ENCODE assay signal across 12 cellular contexts in the genomic region with DNA sequence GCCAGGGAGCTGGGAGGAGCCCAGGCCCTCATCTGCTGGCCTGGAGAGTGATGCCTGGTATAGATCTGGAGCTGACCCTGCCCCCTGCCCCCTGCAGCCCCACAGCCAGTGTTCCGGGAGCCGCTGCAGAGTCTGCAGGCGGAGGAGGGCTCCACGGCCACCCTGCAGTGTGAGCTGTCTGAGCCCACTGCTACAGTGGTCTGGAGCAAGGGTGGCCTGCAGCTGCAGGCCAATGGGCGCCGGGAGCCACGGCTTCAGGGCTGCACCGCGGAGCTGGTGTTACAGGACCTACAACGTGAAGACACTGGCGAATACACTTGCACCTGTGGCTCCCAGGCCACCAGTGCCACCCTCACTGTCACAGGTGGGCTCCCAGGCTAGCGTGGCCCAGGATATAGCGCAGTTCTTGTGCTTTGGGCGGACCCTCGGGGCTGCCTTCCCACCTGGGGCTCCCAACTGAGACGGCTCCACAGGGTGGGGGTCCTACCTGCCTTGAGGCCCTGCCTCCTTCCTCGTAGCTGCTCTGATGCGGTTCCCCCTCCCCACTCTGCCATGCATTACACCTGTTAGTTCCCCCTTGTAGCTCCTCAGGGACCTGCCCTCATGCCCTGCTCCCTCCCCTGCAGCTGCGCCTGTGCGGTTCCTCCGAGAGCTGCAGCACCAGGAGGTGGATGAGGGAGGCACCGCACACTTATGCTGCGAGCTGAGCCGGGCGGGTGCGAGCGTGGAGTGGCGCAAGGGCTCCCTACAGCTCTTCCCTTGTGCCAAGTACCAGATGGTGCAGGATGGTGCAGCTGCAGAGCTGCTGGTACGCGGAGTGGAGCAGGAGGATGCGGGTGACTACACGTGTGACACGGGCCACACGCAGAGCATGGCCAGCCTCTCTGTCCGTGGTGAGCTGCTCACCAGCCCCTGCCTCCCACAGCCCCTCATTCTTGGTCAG.
DNase-seq lines count a peak whose midpoint lies in the region; ATAC-seq and TF ChIP-seq lines count a peak whose summit lies in the region.
"Had no signal": no experiment of that assay in that cellular context is flagged by ENCODE, and none has a peak within 500 bp of the region (broad histone marks: within the 10 kb centered on the region; RNA-seq: fewer than 3 reads in every experiment).

No MANE protein-coding gene starts in this region.

- no peaks in the 10 kb centered on the region for H3K27me3 ChIP-seq in suprapubic skin

- 65% methylated on average over 4 of the region's 35 CpGs for WGBS in suprapubic skin

- intact Hi-C loops in activated naive CD4-positive, alpha-beta T cell treated with anti-CD3 and anti-CD28 coated beads for 36 hours (cut with micrococcal nuclease), result no loop called here

- H3K36me3 ChIP-seq in suprapubic skin, result no peaks in the 10 kb centered on the region

- no peak for TF ChIP-seq CTCF in suprapubic skin (IDR thresholded peaks at IDR 0.05)
- TF ChIP-seq CTCF in GM10266 (IDR thresholded peaks at IDR 0.05; ENCODE audit: control insufficient read depth, insufficient read depth, low read depth, missing control alignments), result no peak

- H3K36me3 Mint-ChIP-seq in activated naive CD4-positive, alpha-beta T cell treated with anti-CD3 and anti-CD28 coated beads for 36 hours (ENCODE audit: low read depth), result peaks cover 29% of the 10 kb centered on the region
- H3K36me3 Mint-ChIP-seq in activated naive CD8-positive, alpha-beta T cell treated with anti-CD3 and anti-CD28 coated beads, Interleukin-2, amount 50 U/mL, for 24 hours (ENCODE audit: low read depth), result peaks cover 26% of the 10 kb centered on the region

- no peak for TF ChIP-seq POLR2A in suprapubic skin (IDR thresholded peaks at IDR 0.05)

- H3K9me3 ChIP-seq in suprapubic skin, result peaks cover 20% of the 10 kb centered on the region

- H3K27ac ChIP-seq in suprapubic skin, result no peak overlapping the region
- H3K27ac ChIP-seq: HL-60 had no signal

- H3K9me3 Mint-ChIP-seq in activated naive CD4-positive, alpha-beta T cell treated with anti-CD3 and anti-CD28 coated beads for 36 hours, result peaks cover 22% of the 10 kb centered on the region
- H3K9me3 Mint-ChIP-seq in activated naive CD8-positive, alpha-beta T cell treated with anti-CD3 and anti-CD28 coated beads, Interleukin-2, amount 50 U/mL, for 24 hours, result peaks cover 23% of the 10 kb centered on the region

- H3K4me3 Mint-ChIP-seq in activated naive CD4-positive, alpha-beta T cell treated with anti-CD3 and anti-CD28 coated beads for 36 hours, result no peak overlapping the region
- no peak overlapping the region for H3K4me3 Mint-ChIP-seq in activated naive CD8-positive, alpha-beta T cell treated with anti-CD3 and anti-CD28 coated beads, Interleukin-2, amount 50 U/mL, for 24 hours

- CTCF ChIA-PET in activated naive CD4-positive, alpha-beta T cell treated with anti-CD3 and anti-CD28 coated beads for 36 hours (lab: Charles Lee), result no interaction called here

- no peaks in the 10 kb centered on the region for H3K4me1 Mint-ChIP-seq in activated naive CD4-positive, alpha-beta T cell treated with anti-CD3 and anti-CD28 coated beads for 36 hours (ENCODE audit: low read depth)
- H3K4me1 Mint-ChIP-seq in activated naive CD8-positive, alpha-beta T cell treated with anti-CD3 and anti-CD28 coated beads, Interleukin-2, amount 50 U/mL, for 24 hours, result no peaks in the 10 kb centered on the region

- H3K27me3 Mint-ChIP-seq in activated naive CD4-positive, alpha-beta T cell treated with anti-CD3 and anti-CD28 coated beads for 36 hours (ENCODE audit: low read depth), result no peaks in the 10 kb centered on the region
- no peaks in the 10 kb centered on the region for H3K27me3 Mint-ChIP-seq in activated naive CD8-positive, alpha-beta T cell treated with anti-CD3 and anti-CD28 coated beads, Interleukin-2, amount 50 U/mL, for 24 hours

- H3K4me3 ChIP-seq in suprapubic skin, result no peak overlapping the region

- DNase-seq in activated naive CD4-positive, alpha-beta T cell treated with anti-CD3 and anti-CD28 coated beads, Interleukin-2, amount 50 U/mL, for 16 hours, result peak; percentile 9
- no peak for DNase-seq in activated naive CD4-positive, alpha-beta T cell treated with anti-CD3 and anti-CD28 coated beads for 36 hours
- peak; percentile 24 to 61 for DNase-seq in NCI-H524 (lab: John Stamatoyannopoulos, UW)
- DNase-seq in islet precursor cell, result peak; percentile 49
- peak; percentile 40 to 68 for DNase-seq in suprapubic skin (ENCODE audit: low spot score in 2 of 2)
- no peak for DNase-seq in GM10266 (ENCODE audit: extremely low spot score)
- DNase-seq in activated naive CD8-positive, alpha-beta T cell treated with anti-CD3 and anti-CD28 coated beads, Interleukin-2, amount 50 U/mL, for 24 hours, result no peak
- DNase-seq: activated CD4-positive, alpha-beta T cell treated with anti-CD3 and anti-CD28 coated beads, Interleukin-2, amount 50 U/mL, for 1 hour; EL; stimulated activated CD4-positive, alpha-beta T cell treated with anti-CD3 and anti-CD28 coated beads, Interleukin-15, amount 100 ng/mL, for 24 hours had no signal

- TF ChIP-seq EP300 in suprapubic skin (IDR thresholded peaks at IDR 0.05), result no peak

- ATAC-seq in HG03432 (IDR thresholded peaks at IDR 0.05; ENCODE audit: unreplicated experiment), result no peak
- no peak for ATAC-seq in activated naive CD8-positive, alpha-beta T cell treated with anti-CD3 and anti-CD28 coated beads, Interleukin-2, amount 50 U/mL, for 24 hours

- no peak overlapping the region for H3K27ac Mint-ChIP-seq in activated naive CD4-positive, alpha-beta T cell treated with anti-CD3 and anti-CD28 coated beads for 36 hours
- no peak overlapping the region for H3K27ac Mint-ChIP-seq in activated naive CD8-positive, alpha-beta T cell treated with anti-CD3 and anti-CD28 coated beads, Interleukin-2, amount 50 U/mL, for 24 hours

- H3K4me1 ChIP-seq in suprapubic skin, result no peaks in the 10 kb centered on the region

Comparison
In these comparisons a context has a peak if more than half of its experiments do, and no peak if none do; other contexts are left out.
1. DNase-seq: peak in activated naive CD4-positive, alpha-beta T cell treated with anti-CD3 and anti-CD28 coated beads, Interleukin-2, amount 50 U/mL, for 16 hours (single experiment), NCI-H524 (2 of 2), islet precursor cell (single experiment) and suprapubic skin (2 of 2); none in activated naive CD4-positive, alpha-beta T cell treated with anti-CD3 and anti-CD28 coated beads for 36 hours (single experiment), GM10266 (single experiment) and activated naive CD8-positive, alpha-beta T cell treated with anti-CD3 and anti-CD28 coated beads, Interleukin-2, amount 50 U/mL, for 24 hours (single experiment).